Comparison of ENCODE assay signal across 8 cellular contexts in the genomic region with DNA sequence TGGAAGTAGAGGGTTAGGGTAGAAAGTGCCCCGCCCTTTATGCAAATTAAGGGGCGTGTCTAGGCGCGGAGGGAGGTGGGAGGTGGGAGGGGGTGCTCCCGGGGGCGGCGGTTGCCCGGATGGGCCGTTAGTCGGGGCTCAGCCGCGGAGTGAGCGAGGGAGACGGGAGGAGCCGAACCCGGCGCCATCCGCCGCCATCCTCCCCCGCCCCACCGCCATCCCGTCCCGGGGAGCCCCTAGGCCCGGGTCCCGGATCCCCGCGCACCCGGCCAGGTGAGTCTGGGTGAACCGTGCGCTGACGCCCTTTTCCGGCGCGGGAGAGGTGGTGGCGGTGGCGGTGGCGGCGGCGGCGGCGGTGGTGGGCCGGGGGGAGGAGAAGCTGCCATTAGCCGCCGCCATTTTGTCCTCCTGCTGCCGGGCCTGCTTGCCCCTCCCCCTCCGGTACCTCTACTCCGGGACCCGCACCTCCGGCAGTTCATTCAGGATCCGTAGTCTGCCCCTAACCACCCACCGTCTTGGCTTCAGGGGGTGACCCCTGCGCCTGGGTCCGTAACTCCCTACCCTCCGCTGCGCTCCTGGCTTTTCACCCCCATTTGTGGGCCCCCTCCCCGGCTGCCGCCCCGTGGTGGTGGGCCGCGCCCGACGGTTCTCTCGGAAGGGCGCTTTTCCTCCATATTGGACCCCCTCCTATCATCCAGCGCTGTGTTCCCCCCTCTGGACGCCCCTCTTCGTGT. TPM values are rescaled to one million over a fixed set of nuclear protein-coding genes. Genes with fewer than 3 reads are reported as not detected.
A peak's percentile ranks its signal among the peaks of the same experiment; 100 is the strongest.
DNase-seq lines count a peak whose midpoint lies in the region; ATAC-seq and TF ChIP-seq lines count a peak whose summit lies in the region.

Gene PRRC2A (plus strand): TSS at position 130 of the 734 bp plus-strand sequence. CDS start 2,075 bp downstream, outside the sequence.

- H3K36me3 ChIP-seq in HUES6 (ENCODE audit: control insufficient read depth, insufficient read depth, low read length) (peaks cover 47% of the 10 kb centered on the region), Panc1 (ENCODE audit: control insufficient read depth, insufficient read depth, low read length) (peaks cover 22% of the 10 kb centered on the region), cardiac muscle cell (peaks cover 29% of the 10 kb centered on the region)

- intact Hi-C loops in Panc1 (cut with micrococcal nuclease; ENCODE audit: unreplicated experiment), result loop anchor here (1.0 kb wide), 1 partner anchor 10 kb away; no protein-coding TSS in a partner anchor
- intact Hi-C loops in posterior vena cava (cut with DNase I), result no loop called here

- H3K9me3 ChIP-seq in HUES6 (ENCODE audit: control insufficient read depth, insufficient read depth, low read depth, low read length) (no peaks in the 10 kb centered on the region), Panc1 (ENCODE audit: control insufficient read depth, insufficient read depth, low read depth, low read length) (no peaks in the 10 kb centered on the region), cardiac muscle cell (ENCODE audit: low read depth) (no peaks in the 10 kb centered on the region)

- POLR2A ChIA-PET in Panc1 (lab: Charles Lee), result no interaction called here

- H3K4me1 ChIP-seq in HUES6 (ENCODE audit: control insufficient read depth, insufficient read depth, low read length), result peaks cover 10% of the 10 kb centered on the region
- H3K4me1 ChIP-seq in Panc1 (ENCODE audit: control insufficient read depth, insufficient read depth, low read length), result peaks cover 12% of the 10 kb centered on the region
- H3K4me1 ChIP-seq in cardiac muscle cell (ENCODE audit: low read depth), result peaks cover 4% of the 10 kb centered on the region

- peak within 1 kb of the TSS; percentile 99 for H3K27ac ChIP-seq in HUES6 (ENCODE audit: low read depth, low read length)
- H3K27ac ChIP-seq in Panc1 (ENCODE audit: low read length), result peak within 1 kb of the TSS; percentile 100
- peak within 1 kb of the TSS; percentile 97 for H3K27ac ChIP-seq in cardiac muscle cell

- no TSS peak for BruUV-seq in Panc1 (replicated peaks; lab: Mats Ljungman, UMichigan)

- DNase-seq in DMS53 (lab: John Stamatoyannopoulos, UW) (peak; percentile 89), Panc1 (ENCODE audit: low read depth, low spot score) (no peak), cardiac muscle cell (ENCODE audit: low read depth in 1 of 2, low spot score in 1 of 2) (peak in 1 of 2 donors; percentile 86), posterior vena cava (ENCODE audit: low spot score) (peak; percentile 98), glomerular visceral epithelial cell (ENCODE audit: extremely low spot score) (no peak)
- DNase-seq in activated naive CD4-positive, alpha-beta T cell treated with anti-CD3 and anti-CD28 coated beads, Interleukin-2, amount 50 U/mL, for 16 hours, result peak; percentile 95

- ATAC-seq in GM21515 (IDR thresholded peaks at IDR 0.05; ENCODE audit: unreplicated experiment) (peak; percentile 59), Panc1 (peak; percentile 85)

- H3K27me3 ChIP-seq in HUES6 (ENCODE audit: control insufficient read depth, insufficient read depth, low read length) (no peaks in the 10 kb centered on the region), Panc1 (ENCODE audit: control insufficient read depth, insufficient read depth, low read length) (no peaks in the 10 kb centered on the region), cardiac muscle cell (no peaks in the 10 kb centered on the region)

- TF ChIP-seq CTCF in Panc1 (IDR thresholded peaks at IDR 0.05) (no peak), cardiac muscle cell (IDR thresholded peaks at IDR 0.05; ENCODE audit: low read depth, low read length) (no peak)

- peak within 1 kb of the TSS; percentile 98 for H3K9ac ChIP-seq in HUES6 (ENCODE audit: low read length)

- H3K4me3 ChIP-seq in HUES6 (ENCODE audit: low read depth, low read length) (peak within 1 kb of the TSS; percentile 78), Panc1 (ENCODE audit: low read depth in 2 of 2, low read length in 2 of 2) (peak within 1 kb of the TSS; percentile 83 to 84), cardiac muscle cell (peak within 1 kb of the TSS; percentile 76)

- CTCF ChIA-PET in Panc1 (lab: Charles Lee), result interaction anchor here (0.6 kb wide), 1 partner anchor 85 kb away, joined by 3 read pairs; no protein-coding TSS in a partner anchor

- in situ Hi-C loops in Panc1 (cut with HindIII; ENCODE audit: low pct_unique_long_range_greater_than_20kb, low sequenced_read_pairs), result no loop called here

RNA-seq across cellular contexts. Expression of gene PRRC2A, which starts in this region (rescaled TPM):
- 318 TPM for total RNA-seq in Panc1 (2021; ENCODE audit: unreplicated experiment)
- polyA plus RNA-seq in Panc1 (2012; ENCODE audit: insufficient read length), result 246 TPM
- 144 and 208 TPM in 2 replicates for total RNA-seq in cardiac muscle cell
- 70.2 and 103 TPM in 2 replicates for polyA plus RNA-seq in cardiac muscle cell
- 100 to 1,000 TPM; 119 to 133 TPM for total RNA-seq in posterior vena cava

Comparison
In these comparisons a context has a peak if more than half of its experiments do, and no peak if none do; other contexts are left out.
1. DNase-seq: peak in DMS53 (single experiment), activated naive CD4-positive, alpha-beta T cell treated with anti-CD3 and anti-CD28 coated beads, Interleukin-2, amount 50 U/mL, for 16 hours (single experiment) and posterior vena cava (single experiment); none in Panc1 (single experiment) and glomerular visceral epithelial cell (single experiment).
2. Peak in every context shown above with its lines, with median percentiles within 50 percentile points of each other: H3K27ac ChIP-seq and H3K4me3 ChIP-seq.